1 cellular context compared by ENCODE assay signal in the genomic region with DNA sequence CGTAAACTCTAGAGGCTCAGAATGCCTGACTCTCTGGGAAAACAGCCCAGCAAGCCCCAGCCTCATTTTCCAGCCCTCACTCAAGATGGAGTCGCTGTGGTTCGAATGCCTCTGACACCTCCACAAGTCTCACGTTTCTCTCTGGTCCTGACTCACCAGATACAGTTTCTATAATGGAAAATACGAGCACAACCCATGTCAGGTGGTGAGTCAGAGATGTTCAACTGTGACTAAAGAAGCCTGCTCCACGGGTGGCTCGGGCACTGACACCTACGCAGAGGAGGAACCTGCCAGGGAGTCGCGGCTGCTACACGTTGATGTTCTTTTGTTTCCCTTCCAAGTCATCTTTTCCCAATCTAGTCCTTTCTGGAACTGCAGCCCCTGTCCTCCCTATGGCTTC.
TF ChIP-seq lines count a peak whose summit lies in the region.

No MANE protein-coding gene starts in this region.

TF ChIP-seq in HCT116, 20 proteins besides CTCF, POLR2A, EP300 and RAD21 (continued from another document):
- TF ChIP-seq EZH2 (IDR thresholded peaks at IDR 0.05), result no peak
- peak; percentile 95 for TF ChIP-seq EGR1 (IDR thresholded peaks at IDR 0.05; ENCODE audit: low read depth)
- TF ChIP-seq, protein P1, sequence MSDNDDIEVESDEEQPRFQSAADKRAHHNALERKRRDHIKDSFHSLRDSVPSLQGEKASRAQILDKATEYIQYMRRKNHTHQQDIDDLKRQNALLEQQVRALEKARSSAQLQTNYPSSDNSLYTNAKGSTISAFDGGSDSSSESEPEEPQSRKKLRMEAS (IDR thresholded peaks at IDR 0.05), result peak; percentile 85
- peak; percentile 67; the same call in 1 of the 2 replicates for TF ChIP-seq CBX3 (IDR thresholded peaks at IDR 0.05; ENCODE audit: low read depth)
- peak; percentile 73 for TF ChIP-seq SP1 (IDR thresholded peaks at IDR 0.05; ENCODE audit: low read depth)
- peak; percentile 60; the same call in 1 of the 2 replicates for TF ChIP-seq SIN3A (IDR thresholded peaks at IDR 0.05; ENCODE audit: low read depth)
- no peak for TF ChIP-seq ELF1 (IDR thresholded peaks at IDR 0.05; ENCODE audit: borderline replicate concordance, low read depth)
- peak; percentile 39; the same call in 1 of the 2 replicates for TF ChIP-seq CEBPB (IDR thresholded peaks at IDR 0.05; ENCODE audit: low read depth)
- TF ChIP-seq JUND (IDR thresholded peaks at IDR 0.05), result peak; percentile 78
- TF ChIP-seq POLR2AphosphoS5 (IDR thresholded peaks at IDR 0.05; ENCODE audit: low read depth, low read length), result peak; percentile 45; the same call in 1 of the 2 replicates
- TF ChIP-seq, protein P2, sequence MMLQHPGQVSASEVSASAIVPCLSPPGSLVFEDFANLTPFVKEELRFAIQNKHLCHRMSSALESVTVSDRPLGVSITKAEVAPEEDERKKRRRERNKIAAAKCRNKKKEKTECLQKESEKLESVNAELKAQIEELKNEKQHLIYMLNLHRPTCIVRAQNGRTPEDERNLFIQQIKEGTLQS (IDR thresholded peaks at IDR 0.05), result no peak
- no peak for TF ChIP-seq ZNF274 (IDR thresholded peaks at IDR 0.05; ENCODE audit: low read depth, low read length)
